Comparison of ENCODE assay signal across 21 cellular contexts in the genomic region with DNA sequence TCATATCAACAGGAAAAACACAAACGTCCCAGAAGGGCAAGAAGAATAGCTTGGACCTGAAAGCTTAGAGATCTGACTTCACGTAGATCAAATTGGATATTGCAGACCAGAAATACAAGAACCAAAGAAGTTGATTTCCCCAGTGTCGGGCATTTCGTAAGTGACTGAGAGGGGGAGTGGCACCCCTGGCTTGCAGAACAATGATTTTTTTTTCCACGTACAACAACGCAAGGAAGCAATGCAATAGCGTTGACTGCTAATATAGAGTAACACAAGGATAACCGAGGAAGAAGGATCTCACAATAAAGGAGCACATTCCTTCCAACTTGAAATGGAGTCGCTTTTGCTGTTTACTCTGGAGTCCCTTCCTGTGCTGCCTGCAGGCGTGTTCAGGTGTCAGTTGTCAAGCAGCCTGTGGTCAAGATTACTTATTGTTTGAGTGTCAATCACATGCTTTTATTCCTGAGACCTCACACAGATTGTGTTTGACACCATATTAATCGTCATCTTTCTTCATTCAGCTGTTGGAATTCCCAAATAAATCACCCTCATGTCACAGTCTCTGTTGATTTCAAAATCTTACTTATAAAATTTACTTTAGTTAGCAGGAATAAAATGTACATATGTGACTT.
A peak's percentile ranks its signal among the peaks of the same experiment; 100 is the strongest.
DNase-seq lines count a peak whose midpoint lies in the region; ATAC-seq, FAIRE-seq and TF ChIP-seq lines count a peak whose summit lies in the region.
"Had no signal": no experiment of that assay in that cellular context is flagged by ENCODE, and none has a peak within 500 bp of the region (broad histone marks: within the 10 kb centered on the region; RNA-seq: fewer than 3 reads in every experiment).

No MANE protein-coding gene starts in this region.

- no TSS peak for BruUV-seq in PC-9 (replicated peaks; lab: Mats Ljungman, UMichigan)

- ATAC-seq in pancreas: peak; percentile 71 to 86 (median 82)

- H3K9me3 Mint-ChIP-seq in activated CD4-positive, alpha-beta T cell treated with anti-CD3 and anti-CD28 coated beads, Interleukin-2, amount 10 ng/mL, durations not matched to agents 24 days and 14 days: no peaks in the 10 kb centered on the region

- FAIRE-seq in keratinocyte (lab: Jason Lieb, UNC): peak; percentile 55
- FAIRE-seq in pancreas (lab: Jason Lieb, UNC): no peak
- FAIRE-seq: GM19239, RCC 7860 had no signal

- DNase-seq in PC-9 (peak; percentile 19 to 39), keratinocyte (ENCODE audit: low read depth, low spot score) (no peak), pancreas (peak in 3 of 6 donors; percentile 28 to 45 (median 44)), NCI-H526 (lab: John Stamatoyannopoulos, UW) (no peak), HuH-7 (ENCODE audit: low spot score) (no peak)
- DNase-seq in activated CD4-positive, alpha-beta T cell treated with anti-CD3 and anti-CD28 coated beads, Interleukin-2, amount 10 ng/mL, durations not matched to agents 24 days and 14 days: no peak
- DNase-seq: CD4-positive, CD25-positive, alpha-beta regulatory T cell; EL; GF-D8; H7; HFFc6; MV-4-11; NCI-H187; NCI-H2107; NCI-H2227 treated with DMSO at 0.1 percent for 48 hours; NCI-H510A had no signal

- H4K20me1 ChIP-seq in PC-9 (ENCODE audit: insufficient read depth) (no peaks in the 10 kb centered on the region), keratinocyte (ENCODE audit: control insufficient read depth, extremely low read depth, insufficient read depth, low read length) (no peaks in the 10 kb centered on the region)

- H3K27ac ChIP-seq in PC-9: no peak overlapping the region
- H3K27ac ChIP-seq in keratinocyte (ENCODE audit: control insufficient read depth, insufficient read depth, low read length): no peak overlapping the region
- peak overlapping the region in 3 of 4 donors; percentile 0 to 51 (median 12) for H3K27ac ChIP-seq in pancreas
- H3K27ac ChIP-seq: KMS-11, SJSA1 had no signal

- no peaks in the 10 kb centered on the region for H3K4me1 Mint-ChIP-seq in activated CD4-positive, alpha-beta T cell treated with anti-CD3 and anti-CD28 coated beads, Interleukin-2, amount 10 ng/mL, durations not matched to agents 24 days and 14 days
- H3K4me1 Mint-ChIP-seq: CD4-positive, CD25-positive, alpha-beta regulatory T cell had no signal

- H2AFZ ChIP-seq in PC-9 (no peak overlapping the region), keratinocyte (ENCODE audit: control insufficient read depth, low read length) (no peak overlapping the region)

- no peaks in the 10 kb centered on the region for H3K9me1 ChIP-seq in keratinocyte (ENCODE audit: control insufficient read depth, extremely low read depth, insufficient read depth, low read length)

- no peaks in the 10 kb centered on the region for H3K9me3 ChIP-seq in PC-9 (ENCODE audit: insufficient read depth, low read depth)
- no peaks in the 10 kb centered on the region for H3K9me3 ChIP-seq in keratinocyte (ENCODE audit: control insufficient read depth, low read depth, low read length)
- H3K9me3 ChIP-seq in pancreas: no peaks in the 10 kb centered on the region
- H3K9me3 ChIP-seq: SJSA1 had no signal

- H3K79me2 ChIP-seq in PC-9 (ENCODE audit: low read depth) (no peaks in the 10 kb centered on the region), keratinocyte (ENCODE audit: control insufficient read depth, insufficient read depth, low read length) (no peaks in the 10 kb centered on the region)

- dilution Hi-C loops in keratinocyte (cut with MboI; ENCODE audit: extremely low pct_ligation_motif_present, low sequenced_read_pairs): no loop called here

- no peaks in the 10 kb centered on the region for H3K27me3 ChIP-seq in PC-9 (ENCODE audit: insufficient read depth, low read depth)
- no peaks in the 10 kb centered on the region for H3K27me3 ChIP-seq in keratinocyte (ENCODE audit: control insufficient read depth, extremely low read depth, insufficient read depth, low read length)
- no peaks in the 10 kb centered on the region for H3K27me3 ChIP-seq in pancreas
- H3K27me3 ChIP-seq: SJSA1 had no signal

- TF ChIP-seq CTCF in PC-9 (conservative IDR thresholded peaks at IDR 0.05) (no peak), keratinocyte (optimal IDR thresholded peaks at IDR 0.05 in 1 of 3, IDR thresholded peaks at IDR 0.05 in 1 of 3, conservative IDR thresholded peaks at IDR 0.05 in 1 of 3; ENCODE audit: extremely low read depth in 1 of 3, insufficient read depth in 2 of 3, low read length in 3 of 3) (no peak), pancreas (IDR thresholded peaks at IDR 0.05) (no peak)

- no peak overlapping the region for H3K4me3 ChIP-seq in PC-9
- H3K4me3 ChIP-seq in keratinocyte (ENCODE audit: control insufficient read depth in 2 of 3, extremely low read depth in 1 of 3, insufficient read depth in 2 of 3, low read depth in 1 of 3, low read length in 3 of 3): no peak overlapping the region
- H3K4me3 ChIP-seq in pancreas: no peak overlapping the region
- H3K4me3 ChIP-seq: SJSA1 had no signal

- no peaks in the 10 kb centered on the region for H3K4me1 ChIP-seq in PC-9 (replicated peaks; ENCODE audit: insufficient read depth)
- H3K4me1 ChIP-seq in keratinocyte (ENCODE audit: control insufficient read depth, extremely low read depth, insufficient read depth, low read length): peaks cover 12% of the 10 kb centered on the region
- peaks cover 0 to 15% (median 0%) of the 10 kb centered on the region in 3 donors for H3K4me1 ChIP-seq in pancreas
- H3K4me1 ChIP-seq: SJSA1 had no signal

- no peak for TF ChIP-seq RAD21 in Ishikawa (IDR thresholded peaks at IDR 0.05; ENCODE audit: low read depth)

- H3K36me3 Mint-ChIP-seq in activated CD4-positive, alpha-beta T cell treated with anti-CD3 and anti-CD28 coated beads, Interleukin-2, amount 10 ng/mL, durations not matched to agents 24 days and 14 days (ENCODE audit: low read depth): no peaks in the 10 kb centered on the region
- H3K36me3 Mint-ChIP-seq: CD4-positive, CD25-positive, alpha-beta regulatory T cell had no signal

- H3K36me3 ChIP-seq in PC-9 (ENCODE audit: low read depth): no peaks in the 10 kb centered on the region
- no peaks in the 10 kb centered on the region for H3K36me3 ChIP-seq in keratinocyte (ENCODE audit: control insufficient read depth in 2 of 2, extremely low read depth in 1 of 2, insufficient read depth in 2 of 2, low read length in 2 of 2)
- H3K36me3 ChIP-seq in pancreas: no peaks in the 10 kb centered on the region
- H3K36me3 ChIP-seq: SJSA1 had no signal

- H3K4me2 ChIP-seq in PC-9: no peak overlapping the region
- no peak overlapping the region for H3K4me2 ChIP-seq in keratinocyte (ENCODE audit: control insufficient read depth, extremely low read depth, insufficient read depth, low read depth, low read length)
- H3K4me2 ChIP-seq: KMS-11 had no signal

- no peak overlapping the region for H3K4me3 Mint-ChIP-seq in activated CD4-positive, alpha-beta T cell treated with anti-CD3 and anti-CD28 coated beads, Interleukin-2, amount 10 ng/mL, durations not matched to agents 24 days and 14 days
- H3K4me3 Mint-ChIP-seq: CD4-positive, CD25-positive, alpha-beta regulatory T cell; HFFc6 had no signal

- CTCF ChIA-PET in PC-9 (lab: Charles Lee): no interaction called here

- no peak overlapping the region for H3K27ac Mint-ChIP-seq in activated CD4-positive, alpha-beta T cell treated with anti-CD3 and anti-CD28 coated beads, Interleukin-2, amount 10 ng/mL, durations not matched to agents 24 days and 14 days
- H3K27ac Mint-ChIP-seq: CD4-positive, CD25-positive, alpha-beta regulatory T cell; HFFc6 had no signal

- POLR2A ChIA-PET in PC-9 (lab: Charles Lee; ENCODE audit: unreplicated experiment): no interaction called here

- no peaks in the 10 kb centered on the region for H3K27me3 Mint-ChIP-seq in activated CD4-positive, alpha-beta T cell treated with anti-CD3 and anti-CD28 coated beads, Interleukin-2, amount 10 ng/mL, durations not matched to agents 24 days and 14 days
- H3K27me3 Mint-ChIP-seq: CD4-positive, CD25-positive, alpha-beta regulatory T cell had no signal

- TF ChIP-seq EP300 in Ishikawa (IDR thresholded peaks at IDR 0.05; ENCODE audit: borderline replicate concordance): no peak

- H3K9me2 ChIP-seq in PC-9 (ENCODE audit: insufficient read depth): no peaks in the 10 kb centered on the region

- intact Hi-C loops in PC-9 (cut with micrococcal nuclease; ENCODE audit: unreplicated experiment) (no loop called here), pancreas (cut with DNase I) (no loop called here)
- intact Hi-C loops in activated CD4-positive, alpha-beta T cell treated with anti-CD3 and anti-CD28 coated beads, Interleukin-2, amount 10 ng/mL, durations not matched to agents 24 days and 14 days (cut with micrococcal nuclease): no loop called here

- no peak overlapping the region for H3K9ac ChIP-seq in keratinocyte (ENCODE audit: control insufficient read depth, extremely low read depth, insufficient read depth, low read length)
- H3K9ac ChIP-seq: KMS-11 had no signal

- 24 to 27% methylated on average over 11 of the region's 11 CpGs for WGBS in pancreas, 2 donors

- H3F3A ChIP-seq in PC-9 (ENCODE audit: insufficient read depth, low read depth): no peaks in the 10 kb centered on the region

TF ChIP-seq in Ishikawa, 13 proteins besides CTCF, POLR2A, EP300 and RAD21:
- TF ChIP-seq TEAD4 (IDR thresholded peaks at IDR 0.05) (no peak), ZBTB7A (IDR thresholded peaks at IDR 0.05; ENCODE audit: low read depth) (no peak), CEBPB (IDR thresholded peaks at IDR 0.05) (peak; percentile 44; the same call in 1 of the 2 replicates)

Comparison
In these comparisons a context has a peak if more than half of its experiments do, and no peak if none do; other contexts are left out.
1. DNase-seq: peak in PC-9 (2 of 2); none in keratinocyte (single experiment), NCI-H526 (0 of 2), HuH-7 (single experiment) and activated CD4-positive, alpha-beta T cell treated with anti-CD3 and anti-CD28 coated beads, Interleukin-2, amount 10 ng/mL, durations not matched to agents 24 days and 14 days (single experiment).
2. H3K27ac ChIP-seq: peak in pancreas (3 of 4); none in PC-9 (single experiment) and keratinocyte (single experiment).